In the genomic region with DNA sequence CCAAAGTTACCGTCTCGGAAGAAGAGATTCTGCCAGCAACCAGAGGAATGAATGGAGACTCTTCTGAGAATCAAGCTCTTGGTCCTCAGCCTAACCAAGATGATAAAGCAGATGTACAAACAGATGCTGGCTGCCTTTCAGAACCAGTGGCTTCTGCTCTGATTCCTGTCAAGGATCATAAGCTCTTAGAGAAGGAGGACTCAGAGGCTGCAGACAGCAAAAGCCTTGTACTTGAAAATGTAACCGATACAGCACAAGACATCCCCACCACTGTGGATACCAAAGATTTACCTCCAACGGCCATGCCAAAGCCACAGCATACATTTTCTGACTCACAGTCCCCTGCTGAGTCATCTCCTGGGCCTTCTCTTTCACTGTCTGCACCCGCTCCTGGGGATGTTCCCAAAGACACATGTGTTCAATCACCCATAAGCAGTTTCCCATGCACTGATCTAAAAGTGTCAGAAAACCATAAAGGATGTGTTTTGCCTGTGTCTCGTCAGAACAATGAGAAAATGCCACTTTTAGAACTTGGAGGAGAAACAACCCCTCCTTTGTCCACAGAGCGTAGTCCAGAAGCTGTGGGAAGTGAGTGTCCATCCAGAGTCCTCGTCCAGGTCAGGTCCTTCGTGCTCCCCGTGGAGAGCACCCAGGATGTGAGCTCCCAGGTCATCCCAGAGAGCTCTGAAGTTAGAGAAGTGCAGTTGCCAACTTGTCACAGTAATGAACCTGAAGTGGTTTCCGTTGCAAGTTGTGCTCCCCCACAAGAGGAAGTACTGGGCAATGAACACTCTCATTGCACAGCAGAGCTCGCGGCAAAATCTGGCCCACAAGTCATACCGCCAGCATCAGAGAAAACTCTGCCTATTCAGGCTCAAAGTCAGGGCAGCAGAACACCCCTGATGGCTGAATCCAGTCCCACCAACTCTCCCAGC, we compare ENCODE assay signal across 8 cellular contexts.
A peak's percentile ranks its signal among the peaks of the same experiment; 100 is the strongest.
DNase-seq lines count a peak whose midpoint lies in the region; ATAC-seq and TF ChIP-seq lines count a peak whose summit lies in the region.

No MANE protein-coding gene starts in this region.

- peak overlapping the region; percentile 97 for H3K4me3 Mint-ChIP-seq in activated CD8-positive, alpha-beta T cell treated with anti-CD3 and anti-CD28 coated beads, Interleukin-2, amount 10 ng/mL, durations not matched to agents 7 days and 5 days

- peak; percentile 85 for DNase-seq in GM12864 (ENCODE audit: low read depth)
- DNase-seq in NCI-H226: peak; percentile 43
- peak; percentile 88 for DNase-seq in activated CD8-positive, alpha-beta T cell treated with anti-CD3 and anti-CD28 coated beads, Interleukin-2, amount 10 ng/mL, durations not matched to agents 7 days and 5 days
- DNase-seq in esophagus muscularis mucosa (ENCODE audit: extremely low spot score): no peak
- DNase-seq in NCI-H1694 treated with DMSO at 0.1 percent for 48 hours (lab: John Stamatoyannopoulos, UW): no peak
- no peak for DNase-seq in GM19238 (ENCODE audit: insufficient read length, low spot score)

- no peak for TF ChIP-seq EP300 in esophagus muscularis mucosa (IDR thresholded peaks at IDR 0.05)

- TF ChIP-seq POLR2A in esophagus muscularis mucosa (IDR thresholded peaks at IDR 0.05; ENCODE audit: low read depth): no peak

- intact Hi-C loops in esophagus muscularis mucosa (cut with DNase I): no loop called here

- H3K4me1 Mint-ChIP-seq in activated CD8-positive, alpha-beta T cell treated with anti-CD3 and anti-CD28 coated beads, Interleukin-2, amount 10 ng/mL, durations not matched to agents 7 days and 5 days (ENCODE audit: low read depth): peaks cover 67% of the 10 kb centered on the region

- peaks cover 33% of the 10 kb centered on the region for H3K36me3 Mint-ChIP-seq in activated CD8-positive, alpha-beta T cell treated with anti-CD3 and anti-CD28 coated beads, Interleukin-2, amount 10 ng/mL, durations not matched to agents 7 days and 5 days (ENCODE audit: low read depth)

- H3K27me3 Mint-ChIP-seq in activated CD8-positive, alpha-beta T cell treated with anti-CD3 and anti-CD28 coated beads, Interleukin-2, amount 10 ng/mL, durations not matched to agents 7 days and 5 days (ENCODE audit: low read depth): no peaks in the 10 kb centered on the region

- no peaks in the 10 kb centered on the region for H3K9me3 Mint-ChIP-seq in activated CD8-positive, alpha-beta T cell treated with anti-CD3 and anti-CD28 coated beads, Interleukin-2, amount 10 ng/mL, durations not matched to agents 7 days and 5 days (ENCODE audit: insufficient read depth)

- no peaks in the 10 kb centered on the region for H3K27me3 ChIP-seq in esophagus muscularis mucosa

- no peaks in the 10 kb centered on the region for H3K4me1 ChIP-seq in esophagus muscularis mucosa

- no peaks in the 10 kb centered on the region for H3K9me3 ChIP-seq in esophagus muscularis mucosa

- peak overlapping the region; percentile 99 for H3K27ac Mint-ChIP-seq in activated CD8-positive, alpha-beta T cell treated with anti-CD3 and anti-CD28 coated beads, Interleukin-2, amount 10 ng/mL, durations not matched to agents 7 days and 5 days

- peak overlapping the region in 3 of 4 donors; percentile 13 to 35 (median 31) for H3K27ac ChIP-seq in esophagus muscularis mucosa (replicated peaks in 1 of 4)
- H3K27ac ChIP-seq in skin epidermis: peak overlapping the region in 20 of 21 experiments; percentile 17 to 93 (median 72)

- no peaks in the 10 kb centered on the region for H3K36me3 ChIP-seq in esophagus muscularis mucosa

- POLR2A ChIA-PET in activated CD8-positive, alpha-beta T cell treated with anti-CD3 and anti-CD28 coated beads, Interleukin-2, amount 10 ng/mL, durations not matched to agents 7 days and 5 days (lab: Charles Lee): interaction anchor here (1.1 to 7.5 kb wide), 7 partner anchors 8 to 421 kb away, joined by 3 to 146 read pairs (median 4); a partner anchor contains a TSS

- CTCF ChIA-PET in activated CD8-positive, alpha-beta T cell treated with anti-CD3 and anti-CD28 coated beads, Interleukin-2, amount 10 ng/mL, durations not matched to agents 7 days and 5 days (lab: Charles Lee): interaction anchor here (0.6 to 7.7 kb wide), 7 partner anchors 8 to 75 kb away, joined by 3 to 156 read pairs (median 5); no protein-coding TSS in a partner anchor

- TF ChIP-seq CTCF in GM12864 (IDR thresholded peaks at IDR 0.05; ENCODE audit: low read depth, low read length, missing control alignments) (no peak), esophagus muscularis mucosa (IDR thresholded peaks at IDR 0.05) (no peak)

- ATAC-seq in HG02571 (IDR thresholded peaks at IDR 0.05; ENCODE audit: unreplicated experiment): peak; percentile 58
- peak; percentile 65 for ATAC-seq in activated CD8-positive, alpha-beta T cell treated with anti-CD3 and anti-CD28 coated beads, Interleukin-2, amount 10 ng/mL, durations not matched to agents 7 days and 5 days

- WGBS in esophagus muscularis mucosa: 65% methylated on average over 9 of the region's 14 CpGs

- H3K4me3 ChIP-seq in GM12864 (ENCODE audit: low read depth, low read length): peak overlapping the region; percentile 62
- no peak overlapping the region for H3K4me3 ChIP-seq in esophagus muscularis mucosa
- H3K4me3 ChIP-seq in skin epidermis: peak overlapping the region in 4 of 7 experiments; percentile 3 to 26 (median 9)

Comparison
In these comparisons a context has a peak if more than half of its experiments do, and no peak if none do; other contexts are left out.
1. DNase-seq: peak in GM12864 (single experiment), NCI-H226 (single experiment) and activated CD8-positive, alpha-beta T cell treated with anti-CD3 and anti-CD28 coated beads, Interleukin-2, amount 10 ng/mL, durations not matched to agents 7 days and 5 days (single experiment); none in esophagus muscularis mucosa (single experiment), NCI-H1694 treated with DMSO at 0.1 percent for 48 hours (single experiment) and GM19238 (single experiment).
2. H3K4me3 ChIP-seq: peak in GM12864 (single experiment) and skin epidermis (4 of 7); none in esophagus muscularis mucosa (0 of 4).